In genomic region chr5:101897914-101898313, GRCh38 we compare ENCODE assay signal across 10 cellular contexts.
DNase-seq lines count a peak whose midpoint lies in the region; ATAC-seq and TF ChIP-seq lines count a peak whose summit lies in the region.
"Had no signal": no experiment of that assay in that cellular context is flagged by ENCODE, and none has a peak within 500 bp of the region (broad histone marks: within the 10 kb centered on the region; RNA-seq: fewer than 3 reads in every experiment).

No MANE protein-coding gene starts in this region.

- H3K27me3 ChIP-seq in vagina = no peaks in the 10 kb centered on the region
- H3K27me3 ChIP-seq: heart left ventricle had no signal

- TF ChIP-seq POLR2A in vagina (IDR thresholded peaks at IDR 0.05) = no peak

- H3K4me1 ChIP-seq in vagina = no peaks in the 10 kb centered on the region
- H3K4me1 ChIP-seq: heart left ventricle had no signal

- no peaks in the 10 kb centered on the region for H3K36me3 ChIP-seq in vagina
- H3K36me3 ChIP-seq: heart left ventricle had no signal

- H3K9me3 ChIP-seq in vagina = no peaks in the 10 kb centered on the region
- H3K9me3 ChIP-seq: heart left ventricle had no signal

- DNase-seq in NCI-H69 (lab: John Stamatoyannopoulos, UW) = peak; percentile 97
- DNase-seq in iPS-NIHi7 (ENCODE audit: extremely low spot score) = peak; percentile 37
- DNase-seq in SIG-M5 treated with dmso at 0.1 percent for 504 hours (lab: John Stamatoyannopoulos, UW; ENCODE audit: unreplicated experiment) = no peak
- DNase-seq in stimulated activated naive CD4-positive, alpha-beta T cell (lab: John Stamatoyannopoulos, UW) = no peak
- DNase-seq in D341Med (ENCODE audit: low spot score) = no peak
- DNase-seq in vagina (ENCODE audit: extremely low spot score in 2 of 2) = no peak
- DNase-seq: GDM1, heart left ventricle had no signal

- no peak overlapping the region for H3K27ac ChIP-seq in vagina
- H3K27ac ChIP-seq: heart left ventricle had no signal

- TF ChIP-seq CTCF in vagina (IDR thresholded peaks at IDR 0.05) = no peak

- H3K4me3 ChIP-seq in vagina = no peak overlapping the region
- H3K4me3 ChIP-seq: heart left ventricle had no signal

- ATAC-seq in GM18873 (IDR thresholded peaks at IDR 0.05; ENCODE audit: low FRiP score, unreplicated experiment) (peak; percentile 43), HG03432 (IDR thresholded peaks at IDR 0.05; ENCODE audit: unreplicated experiment) (peak; percentile 66)
- ATAC-seq: heart left ventricle had no signal

- intact Hi-C loops in vagina (cut with DNase I) = no loop called here

Comparison
In these comparisons a context has a peak if more than half of its experiments do, and no peak if none do; other contexts are left out.
1. DNase-seq: peak in NCI-H69 (single experiment) and iPS-NIHi7 (single experiment); none in SIG-M5 treated with dmso at 0.1 percent for 504 hours (single experiment), stimulated activated naive CD4-positive, alpha-beta T cell (0 of 6), D341Med (single experiment) and vagina (0 of 2).